ENCODE assay signal across 33 cellular contexts in the genomic region with DNA sequence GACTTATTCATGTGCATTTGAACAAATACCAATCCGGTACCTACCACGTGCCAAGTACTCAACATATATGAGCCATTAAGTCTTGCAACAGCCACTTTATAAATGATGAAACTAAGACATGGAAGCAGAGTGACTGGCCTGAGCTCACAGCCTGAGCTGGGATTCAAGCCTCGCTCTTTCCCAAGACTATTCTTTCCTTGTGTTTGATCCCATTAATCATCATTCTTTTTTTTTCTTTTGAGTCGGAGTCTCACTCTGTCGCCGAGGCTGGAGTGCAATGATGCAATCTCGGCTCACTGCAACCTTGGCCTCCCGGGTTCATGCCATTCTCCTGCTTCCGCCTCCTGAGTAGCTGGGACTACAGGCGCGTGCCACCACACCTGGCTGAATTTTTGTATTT.
DNase-seq lines count a peak whose midpoint lies in the region; ATAC-seq and TF ChIP-seq lines count a peak whose summit lies in the region.
"Had no signal": no experiment of that assay in that cellular context is flagged by ENCODE, and none has a peak within 500 bp of the region (broad histone marks: within the 10 kb centered on the region; RNA-seq: fewer than 3 reads in every experiment).

No MANE protein-coding gene starts in this region.

- H3K27ac ChIP-seq in smooth muscle cell (ENCODE audit: low read depth), result peak overlapping the region; percentile 81
- H3K27ac ChIP-seq in CD8-positive, alpha-beta T cell (ENCODE audit: low read depth, low read length), result no peak overlapping the region
- H3K27ac ChIP-seq: colonic mucosa, heart right ventricle, lower lobe of right lung, PC-9, skin epidermis had no signal

- no peak for ATAC-seq in activated naive CD8-positive, alpha-beta T cell treated with anti-CD3 and anti-CD28 coated beads, Interleukin-2, amount 50 U/mL, for 24 hours
- no peak for ATAC-seq in CD8-positive, alpha-beta T cell
- no peak for ATAC-seq in activated CD4-positive, CD25-positive, alpha-beta regulatory T cell treated with anti-CD3 and anti-CD28 coated beads, Interleukin-2, amount 50 U/mL, for 24 hours
- ATAC-seq: activated CD4-positive, alpha-beta T cell treated with anti-CD3 and anti-CD28 coated beads for 36 hours; lower lobe of right lung; natural killer cell; T-helper 17 cell had no signal

- H3K9me3 ChIP-seq in smooth muscle cell (replicated peaks; ENCODE audit: low read depth), result no peaks in the 10 kb centered on the region
- H3K9me3 ChIP-seq in CD8-positive, alpha-beta T cell (ENCODE audit: low read length), result no peaks in the 10 kb centered on the region
- H3K9me3 ChIP-seq: colonic mucosa, heart right ventricle, lower lobe of right lung had no signal

- no peaks in the 10 kb centered on the region for H3K36me3 Mint-ChIP-seq in activated naive CD8-positive, alpha-beta T cell treated with anti-CD3 and anti-CD28 coated beads, Interleukin-2, amount 50 U/mL, for 24 hours (ENCODE audit: low read depth)
- H3K36me3 Mint-ChIP-seq in activated naive CD8-positive, alpha-beta T cell treated with anti-CD3 and anti-CD28 coated beads for 36 hours, result no peaks in the 10 kb centered on the region
- no peaks in the 10 kb centered on the region for H3K36me3 Mint-ChIP-seq in CD8-positive, alpha-beta T cell
- H3K36me3 Mint-ChIP-seq: natural killer cell had no signal

- H3K4me1 ChIP-seq in smooth muscle cell (ENCODE audit: low read depth), result peaks cover 34% of the 10 kb centered on the region
- H3K4me1 ChIP-seq in CD8-positive, alpha-beta T cell (ENCODE audit: insufficient read depth, low read length), result peaks cover 9% of the 10 kb centered on the region
- H3K4me1 ChIP-seq: colonic mucosa had no signal

- no peak for DNase-seq in activated naive CD8-positive, alpha-beta T cell treated with anti-CD3 and anti-CD28 coated beads, Interleukin-2, amount 50 U/mL, for 24 hours
- DNase-seq in activated naive CD8-positive, alpha-beta T cell treated with anti-CD3 and anti-CD28 coated beads for 36 hours, result no peak
- peak; percentile 86 for DNase-seq in amniotic epithelial cell (ENCODE audit: low read depth)
- peak; percentile 63 for DNase-seq in fibroblast of mammary gland (ENCODE audit: low read depth)
- no peak for DNase-seq in smooth muscle cell (lab: John Stamatoyannopoulos, UW; ENCODE audit: unreplicated experiment)
- no peak for DNase-seq in CD8-positive, alpha-beta T cell
- no peak for DNase-seq in LoVo (ENCODE audit: low spot score)
- DNase-seq: 8988T; activated CD4-positive, alpha-beta T cell treated with anti-CD3 and anti-CD28 coated beads for 36 hours; activated CD8-positive, alpha-beta memory T cell treated with anti-CD3 and anti-CD28 coated beads, Interleukin-2, amount 50 U/mL, for 48 hours; activated naive CD4-positive, alpha-beta T cell treated with anti-CD3 and anti-CD28 coated beads for 36 hours; amygdala; Calu3; colonic mucosa; DMS79 treated with DMSO at 0.1 percent for 48 hours; effector CD8-positive, alpha-beta T cell; GDM1; HCEC 1CT; heart right ventricle; kidney glomerular epithelial cell; lower lobe of right lung; natural killer cell; NCI-H1105; NCI-H2029; NCI-H524 treated with DMSO at 0.1 percent for 48 hours; occipital lobe; PC-9; SHP77; T-helper 17 cell had no signal

- intact Hi-C loops in CD8-positive, alpha-beta T cell (cut with DNase I, micrococcal nuclease), result loop anchor here in 1 of 2 experiments (10.0 kb wide), 2 partner anchors 196 to 464 kb away; a partner anchor contains a TSS

- H3K27me3 ChIP-seq in smooth muscle cell (ENCODE audit: low read depth), result no peaks in the 10 kb centered on the region
- H3K27me3 ChIP-seq in CD8-positive, alpha-beta T cell (ENCODE audit: insufficient read depth, low read length), result no peaks in the 10 kb centered on the region
- H3K27me3 ChIP-seq: colonic mucosa, heart right ventricle had no signal

- peaks cover 84% of the 10 kb centered on the region for H3K4me1 Mint-ChIP-seq in activated naive CD8-positive, alpha-beta T cell treated with anti-CD3 and anti-CD28 coated beads, Interleukin-2, amount 50 U/mL, for 24 hours
- peaks cover 63% of the 10 kb centered on the region for H3K4me1 Mint-ChIP-seq in activated naive CD8-positive, alpha-beta T cell treated with anti-CD3 and anti-CD28 coated beads for 36 hours
- H3K4me1 Mint-ChIP-seq in CD8-positive, alpha-beta T cell (ENCODE audit: low read depth), result peaks cover 16% of the 10 kb centered on the region

- no peaks in the 10 kb centered on the region for H3K9me3 Mint-ChIP-seq in activated naive CD8-positive, alpha-beta T cell treated with anti-CD3 and anti-CD28 coated beads, Interleukin-2, amount 50 U/mL, for 24 hours
- H3K9me3 Mint-ChIP-seq in activated naive CD8-positive, alpha-beta T cell treated with anti-CD3 and anti-CD28 coated beads for 36 hours, result no peaks in the 10 kb centered on the region
- H3K9me3 Mint-ChIP-seq in CD8-positive, alpha-beta T cell, result no peaks in the 10 kb centered on the region
- H3K9me3 Mint-ChIP-seq: activated CD8-positive, alpha-beta T cell treated with anti-CD3 and anti-CD28 coated beads for 36 hours; activated naive CD4-positive, alpha-beta T cell treated with anti-CD3 and anti-CD28 coated beads for 36 hours; activated T-helper 1 cell treated with anti-CD3 and anti-CD28 coated beads, Interleukin-12 subunit alpha, Interleukin-12 subunit beta, Interleukin-2, Interleukin-4 antibody, amounts not matched to agents 30 ng/mL and 10 ng/mL and 1 ng/mL, durations not matched to agents 14 hours and 24 hours and 36 hours; natural killer cell had no signal

- H3K9ac ChIP-seq in smooth muscle cell (ENCODE audit: low read depth), result no peak overlapping the region

- H3K79me2 ChIP-seq in smooth muscle cell (ENCODE audit: low read depth), result no peaks in the 10 kb centered on the region

- no peaks in the 10 kb centered on the region for H4K20me1 ChIP-seq in smooth muscle cell (ENCODE audit: low read depth)

- no peak for TF ChIP-seq CTCF in fibroblast of mammary gland (conservative IDR thresholded peaks at IDR 0.05; ENCODE audit: control insufficient read depth, insufficient read depth, low read depth, low read length)
- no peak for TF ChIP-seq CTCF in smooth muscle cell (IDR thresholded peaks at IDR 0.05; ENCODE audit: borderline replicate concordance, insufficient read depth, poor library complexity, severe bottlenecking)
- TF ChIP-seq CTCF in CD8-positive, alpha-beta T cell (IDR thresholded peaks at IDR 0.05), result no peak

- H3K27me3 Mint-ChIP-seq in activated naive CD8-positive, alpha-beta T cell treated with anti-CD3 and anti-CD28 coated beads, Interleukin-2, amount 50 U/mL, for 24 hours, result peaks cover 4% of the 10 kb centered on the region
- peaks cover 3% of the 10 kb centered on the region for H3K27me3 Mint-ChIP-seq in activated naive CD8-positive, alpha-beta T cell treated with anti-CD3 and anti-CD28 coated beads for 36 hours
- no peaks in the 10 kb centered on the region for H3K27me3 Mint-ChIP-seq in CD8-positive, alpha-beta T cell (ENCODE audit: low read depth)
- H3K27me3 Mint-ChIP-seq: activated CD8-positive, alpha-beta T cell treated with anti-CD3 and anti-CD28 coated beads for 36 hours had no signal

- no peak overlapping the region for H3K4me3 Mint-ChIP-seq in activated naive CD8-positive, alpha-beta T cell treated with anti-CD3 and anti-CD28 coated beads, Interleukin-2, amount 50 U/mL, for 24 hours
- H3K4me3 Mint-ChIP-seq in activated naive CD8-positive, alpha-beta T cell treated with anti-CD3 and anti-CD28 coated beads for 36 hours, result no peak overlapping the region
- H3K4me3 Mint-ChIP-seq in CD8-positive, alpha-beta T cell, result no peak overlapping the region
- H3K4me3 Mint-ChIP-seq: activated CD4-positive, alpha-beta T cell treated with anti-CD3 and anti-CD28 coated beads for 36 hours; activated CD8-positive, alpha-beta T cell treated with anti-CD3 and anti-CD28 coated beads for 36 hours; activated naive CD4-positive, alpha-beta T cell treated with anti-CD3 and anti-CD28 coated beads for 36 hours; activated T-helper 1 cell treated with anti-CD3 and anti-CD28 coated beads, Interleukin-12 subunit alpha, Interleukin-12 subunit beta, Interleukin-2, Interleukin-4 antibody, amounts not matched to agents 30 ng/mL and 10 ng/mL and 1 ng/mL, durations not matched to agents 14 hours and 24 hours and 36 hours; natural killer cell; T-helper 17 cell had no signal

- POLR2A ChIA-PET in CD8-positive, alpha-beta T cell (lab: Charles Lee), result no interaction called here

- H3K4me2 ChIP-seq in smooth muscle cell, result no peak overlapping the region
- H3K4me2 ChIP-seq: PC-9 had no signal

- no peaks in the 10 kb centered on the region for H3K36me3 ChIP-seq in smooth muscle cell (ENCODE audit: low read depth)
- no peaks in the 10 kb centered on the region for H3K36me3 ChIP-seq in CD8-positive, alpha-beta T cell (ENCODE audit: insufficient read depth, low read length)
- H3K36me3 ChIP-seq: colonic mucosa, heart right ventricle, lower lobe of right lung had no signal

- 48% methylated on average over 11 of the region's 11 CpGs for WGBS in smooth muscle cell (ENCODE audit: low lambda C conversion rate)

- peaks cover 21% of the 10 kb centered on the region for H3F3A ChIP-seq in smooth muscle cell (ENCODE audit: low read depth)

- H3K4me3 ChIP-seq in fibroblast of mammary gland (ENCODE audit: control insufficient read depth, low read depth, low read length), result no peak overlapping the region
- no peak overlapping the region for H3K4me3 ChIP-seq in smooth muscle cell
- H3K4me3 ChIP-seq in CD8-positive, alpha-beta T cell (ENCODE audit: low read depth, low read length), result no peak overlapping the region
- H3K4me3 ChIP-seq: colonic mucosa, heart right ventricle, lower lobe of right lung, PC-9, skin epidermis had no signal

- H3K27ac Mint-ChIP-seq in activated naive CD8-positive, alpha-beta T cell treated with anti-CD3 and anti-CD28 coated beads, Interleukin-2, amount 50 U/mL, for 24 hours, result peak overlapping the region; percentile 29
- no peak overlapping the region for H3K27ac Mint-ChIP-seq in activated naive CD8-positive, alpha-beta T cell treated with anti-CD3 and anti-CD28 coated beads for 36 hours
- H3K27ac Mint-ChIP-seq in CD8-positive, alpha-beta T cell, result no peak overlapping the region
- H3K27ac Mint-ChIP-seq: activated CD4-positive, alpha-beta T cell treated with anti-CD3 and anti-CD28 coated beads for 36 hours; activated CD8-positive, alpha-beta T cell treated with anti-CD3 and anti-CD28 coated beads for 36 hours; activated naive CD4-positive, alpha-beta T cell treated with anti-CD3 and anti-CD28 coated beads for 36 hours; activated T-helper 1 cell treated with anti-CD3 and anti-CD28 coated beads, Interleukin-12 subunit alpha, Interleukin-12 subunit beta, Interleukin-2, Interleukin-4 antibody, amounts not matched to agents 30 ng/mL and 10 ng/mL and 1 ng/mL, durations not matched to agents 14 hours and 24 hours and 36 hours; natural killer cell; T-helper 17 cell had no signal

- H2AFZ ChIP-seq in smooth muscle cell (ENCODE audit: low read depth), result no peak overlapping the region
- H2AFZ ChIP-seq: PC-9 had no signal

- CTCF ChIA-PET in CD8-positive, alpha-beta T cell (lab: Charles Lee), result interaction anchor here (2.3 kb wide), 1 partner anchor 12 kb away, joined by 7 read pairs; no protein-coding TSS in a partner anchor

Comparison
In these comparisons a context has a peak if more than half of its experiments do, and no peak if none do; other contexts are left out.
1. DNase-seq: peak in amniotic epithelial cell (single experiment) and fibroblast of mammary gland (single experiment); none in activated naive CD8-positive, alpha-beta T cell treated with anti-CD3 and anti-CD28 coated beads, Interleukin-2, amount 50 U/mL, for 24 hours (single experiment), activated naive CD8-positive, alpha-beta T cell treated with anti-CD3 and anti-CD28 coated beads for 36 hours (single experiment), smooth muscle cell (single experiment), CD8-positive, alpha-beta T cell (0 of 7) and LoVo (single experiment).